1 cellular context compared by ENCODE assay signal in genomic region chr2:47007826-47008225, GRCh38.
TF ChIP-seq lines count a peak whose summit lies in the region.

No MANE protein-coding gene starts in this region.

TF ChIP-seq in SK-N-SH, 30 proteins besides CTCF, POLR2A, EP300 and RAD21 (continued from another document):
- TF ChIP-seq PBX3 (IDR thresholded peaks at IDR 0.05) = no peak
- no peak for TF ChIP-seq EZH2phosphoT487 (IDR thresholded peaks at IDR 0.05; ENCODE audit: borderline replicate concordance, low read depth)
- TF ChIP-seq YY1 (IDR thresholded peaks at IDR 0.05; ENCODE audit: low read depth) = no peak
- TF ChIP-seq POLR2AphosphoS5 (IDR thresholded peaks at IDR 0.05; ENCODE audit: low read depth, low read length) = no peak
